Comparison of ENCODE assay signal across 9 cellular contexts in genomic region chr1:226690460-226690982, GRCh38. TPM values are rescaled to one million over a fixed set of nuclear protein-coding genes. Genes with fewer than 3 reads are reported as not detected.
DNase-seq lines count a peak whose midpoint lies in the region; ATAC-seq, FAIRE-seq and TF ChIP-seq lines count a peak whose summit lies in the region.
"Had no signal": no experiment of that assay in that cellular context is flagged by ENCODE, and none has a peak within 500 bp of the region (broad histone marks: within the 10 kb centered on the region; RNA-seq: fewer than 3 reads in every experiment).

No MANE protein-coding gene starts in this region.

- intact Hi-C loops in left colon (cut with DNase I, micrococcal nuclease), result no loop called here
- intact Hi-C loops in kidney (cut with DNase I), result no loop called here

- H3K9ac ChIP-seq in kidney (ENCODE audit: low read length in 2 of 2), result no peak overlapping the region

- peak overlapping the region; percentile 89 for H3K4me3 Mint-ChIP-seq in T-helper 17 cell
- H3K4me3 Mint-ChIP-seq in endothelial cell (ENCODE audit: unreplicated experiment), result peak overlapping the region; percentile 34

- peaks cover 9% of the 10 kb centered on the region for H3K36me3 Mint-ChIP-seq in T-helper 17 cell (ENCODE audit: low read depth)
- peaks cover 49% of the 10 kb centered on the region for H3K36me3 Mint-ChIP-seq in endothelial cell (ENCODE audit: low read depth, unreplicated experiment)

- DNase-seq in NCI-H146 (lab: John Stamatoyannopoulos, UW), result peak; percentile 57
- DNase-seq in T-helper 17 cell, result peak in 1 of 3 donors; percentile 48
- no peak for DNase-seq in endothelial cell (ENCODE audit: low spot score)
- DNase-seq in left colon, result no peak
- DNase-seq in kidney, result no peak
- DNase-seq in NCI-H2107 treated with DMSO at 0.1 percent for 48 hours (lab: John Stamatoyannopoulos, UW; ENCODE audit: unreplicated experiment), result no peak

- H3K27ac ChIP-seq in skin epidermis, result peak overlapping the region in 19 of 21 experiments; percentile 2 to 79 (median 52)
- peak overlapping the region in 1 of 2 donors; percentile 66 for H3K27ac ChIP-seq in kidney (ENCODE audit: low read depth in 2 of 2, low read length in 2 of 2)

- H3K27me3 Mint-ChIP-seq in T-helper 17 cell (no peaks in the 10 kb centered on the region), endothelial cell (ENCODE audit: unreplicated experiment) (peaks cover 3% of the 10 kb centered on the region)

- peaks cover 81% of the 10 kb centered on the region for H3K4me1 Mint-ChIP-seq in T-helper 17 cell
- H3K4me1 Mint-ChIP-seq in endothelial cell (ENCODE audit: unreplicated experiment), result peaks cover 54% of the 10 kb centered on the region

- H3K27ac Mint-ChIP-seq in T-helper 17 cell (peak overlapping the region; percentile 100), endothelial cell (ENCODE audit: unreplicated experiment) (peak overlapping the region; percentile 78)

- H3K9me3 Mint-ChIP-seq in endothelial cell (ENCODE audit: unreplicated experiment), result no peaks in the 10 kb centered on the region

- H3K9me3 ChIP-seq in T-helper 17 cell (ENCODE audit: control insufficient read depth, low read length, poor library complexity, severe bottlenecking), result no peaks in the 10 kb centered on the region
- H3K9me3 ChIP-seq in kidney (ENCODE audit: control insufficient read depth in 1 of 2, low read length in 2 of 2), result no peaks in the 10 kb centered on the region

- ATAC-seq in T-helper 17 cell, result peak; percentile 68
- ATAC-seq in left colon, result no peak
- ATAC-seq in GM18519 (IDR thresholded peaks at IDR 0.05; ENCODE audit: low FRiP score, unreplicated experiment), result no peak
- ATAC-seq: K562 had no signal

- TF ChIP-seq CTCF in endothelial cell (IDR thresholded peaks at IDR 0.05; ENCODE audit: unreplicated experiment) (no peak), kidney (IDR thresholded peaks at IDR 0.05; ENCODE audit: borderline replicate concordance, extremely low read depth, insufficient read depth) (no peak)

- FAIRE-seq in kidney (lab: Jason Lieb, UNC), result no peak
- FAIRE-seq: K562 had no signal

- peaks cover 5 to 23% of the 10 kb centered on the region in 2 donors for H3K4me1 ChIP-seq in kidney (ENCODE audit: control insufficient read depth in 1 of 2, insufficient read depth in 1 of 2, low read depth in 1 of 2, low read length in 2 of 2)

- H3K4me3 ChIP-seq in skin epidermis (no peak overlapping the region), kidney (ENCODE audit: low read length in 2 of 2) (no peak overlapping the region)
- H3K4me3 ChIP-seq: K562 had no signal

- peaks cover 0 to 4% of the 10 kb centered on the region in 2 donors for H3K36me3 ChIP-seq in kidney (ENCODE audit: control insufficient read depth in 1 of 2, insufficient read depth in 2 of 2, low read length in 2 of 2)

RNA-seq across cellular contexts. Expression of gene ITPKB, which starts 48.6 kb away (rescaled TPM):
- total RNA-seq in T-helper 17 cell, result 100 to 1,000 TPM; 128 to 166 TPM
- 144 TPM for total RNA-seq in endothelial cell (ENCODE audit: unreplicated experiment)
- 10 to 100 TPM in 1 of 2 donors, 1 to 10 TPM in 1; 9.7 to 20.9 TPM for total RNA-seq in left colon
- total RNA-seq in kidney, result 39.3 TPM
- 20.2 TPM for polyA plus RNA-seq in kidney (ENCODE audit: insufficient read depth, low read depth, low replicate concordance)
